ENCODE assay signal across 1 cellular context in the genomic region with DNA sequence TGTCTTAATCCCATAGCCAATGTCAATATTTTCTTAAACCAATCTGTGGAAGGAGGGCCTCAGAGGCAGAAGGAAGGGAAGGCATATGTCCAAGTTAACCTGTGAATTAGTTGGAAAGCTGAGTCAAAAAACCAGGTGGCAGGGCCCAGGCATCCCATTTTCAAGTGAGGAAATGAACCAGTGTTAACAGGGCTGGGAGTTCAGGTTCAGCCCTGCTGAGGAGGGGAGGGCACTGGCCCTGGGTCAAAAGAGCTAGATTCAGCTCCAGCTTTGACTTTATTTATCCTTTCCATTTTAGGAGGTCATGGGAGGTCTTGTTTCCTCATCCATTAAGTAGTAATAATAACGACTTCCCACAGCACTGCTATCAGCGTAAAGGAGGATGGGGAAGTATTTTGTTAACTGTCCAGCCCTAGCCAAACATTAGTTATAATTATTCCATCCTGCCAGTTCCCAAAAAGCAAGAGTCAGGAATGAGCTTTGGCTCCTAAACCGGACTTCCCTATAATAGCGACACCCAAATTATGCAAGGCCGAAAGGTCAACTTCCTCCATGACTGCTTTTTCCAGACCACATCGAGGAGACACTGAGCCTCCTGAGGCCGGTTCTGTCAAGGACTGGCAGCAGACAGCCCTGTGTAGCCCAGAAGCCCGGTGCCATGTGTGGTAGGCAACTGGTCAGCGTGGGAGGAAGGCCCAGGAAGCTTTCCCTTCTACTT.
TF ChIP-seq lines count a peak whose summit lies in the region.

No MANE protein-coding gene starts in this region.

TF ChIP-seq in SK-N-SH, 30 proteins besides CTCF, POLR2A, EP300 and RAD21:
- no peak for TF ChIP-seq FOXM1 (IDR thresholded peaks at IDR 0.05; ENCODE audit: low read depth)
- TF ChIP-seq, protein P1, sequence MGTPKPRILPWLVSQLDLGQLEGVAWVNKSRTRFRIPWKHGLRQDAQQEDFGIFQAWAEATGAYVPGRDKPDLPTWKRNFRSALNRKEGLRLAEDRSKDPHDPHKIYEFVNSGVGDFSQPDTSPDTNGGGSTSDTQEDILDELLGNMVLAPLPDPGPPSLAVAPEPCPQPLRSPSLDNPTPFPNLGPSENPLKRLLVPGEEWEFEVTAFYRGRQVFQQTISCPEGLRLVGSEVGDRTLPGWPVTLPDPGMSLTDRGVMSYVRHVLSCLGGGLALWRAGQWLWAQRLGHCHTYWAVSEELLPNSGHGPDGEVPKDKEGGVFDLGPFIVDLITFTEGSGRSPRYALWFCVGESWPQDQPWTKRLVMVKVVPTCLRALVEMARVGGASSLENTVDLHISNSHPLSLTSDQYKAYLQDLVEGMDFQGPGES (IDR thresholded peaks at IDR 0.05; ENCODE audit: low read depth, low read length): no peak
- no peak for TF ChIP-seq SMC3 (IDR thresholded peaks at IDR 0.05; ENCODE audit: low read depth, low read length)
- no peak for TF ChIP-seq GATA2 (CRISPR knock-in tag; IDR thresholded peaks at IDR 0.05)
- no peak for TF ChIP-seq MEF2A (IDR thresholded peaks at IDR 0.05; ENCODE audit: borderline replicate concordance, low read depth)
- TF ChIP-seq RCOR1 (IDR thresholded peaks at IDR 0.05; ENCODE audit: low read length): no peak
- TF ChIP-seq, protein P2, sequence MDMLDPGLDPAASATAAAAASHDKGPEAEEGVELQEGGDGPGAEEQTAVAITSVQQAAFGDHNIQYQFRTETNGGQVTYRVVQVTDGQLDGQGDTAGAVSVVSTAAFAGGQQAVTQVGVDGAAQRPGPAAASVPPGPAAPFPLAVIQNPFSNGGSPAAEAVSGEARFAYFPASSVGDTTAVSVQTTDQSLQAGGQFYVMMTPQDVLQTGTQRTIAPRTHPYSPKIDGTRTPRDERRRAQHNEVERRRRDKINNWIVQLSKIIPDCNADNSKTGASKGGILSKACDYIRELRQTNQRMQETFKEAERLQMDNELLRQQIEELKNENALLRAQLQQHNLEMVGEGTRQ (IDR thresholded peaks at IDR 0.05; ENCODE audit: borderline replicate concordance, low read depth, low read length): no peak
- TF ChIP-seq GABPA (IDR thresholded peaks at IDR 0.05; ENCODE audit: low read depth): no peak
- no peak for TF ChIP-seq POLR2AphosphoS5 (IDR thresholded peaks at IDR 0.05; ENCODE audit: low read depth, low read length)
- no peak for TF ChIP-seq SIN3A (IDR thresholded peaks at IDR 0.05; ENCODE audit: borderline replicate concordance, low read depth, low read length)
- TF ChIP-seq CHD2 (IDR thresholded peaks at IDR 0.05; ENCODE audit: low read length, partially characterized antibody): no peak
- TF ChIP-seq, protein P3, sequence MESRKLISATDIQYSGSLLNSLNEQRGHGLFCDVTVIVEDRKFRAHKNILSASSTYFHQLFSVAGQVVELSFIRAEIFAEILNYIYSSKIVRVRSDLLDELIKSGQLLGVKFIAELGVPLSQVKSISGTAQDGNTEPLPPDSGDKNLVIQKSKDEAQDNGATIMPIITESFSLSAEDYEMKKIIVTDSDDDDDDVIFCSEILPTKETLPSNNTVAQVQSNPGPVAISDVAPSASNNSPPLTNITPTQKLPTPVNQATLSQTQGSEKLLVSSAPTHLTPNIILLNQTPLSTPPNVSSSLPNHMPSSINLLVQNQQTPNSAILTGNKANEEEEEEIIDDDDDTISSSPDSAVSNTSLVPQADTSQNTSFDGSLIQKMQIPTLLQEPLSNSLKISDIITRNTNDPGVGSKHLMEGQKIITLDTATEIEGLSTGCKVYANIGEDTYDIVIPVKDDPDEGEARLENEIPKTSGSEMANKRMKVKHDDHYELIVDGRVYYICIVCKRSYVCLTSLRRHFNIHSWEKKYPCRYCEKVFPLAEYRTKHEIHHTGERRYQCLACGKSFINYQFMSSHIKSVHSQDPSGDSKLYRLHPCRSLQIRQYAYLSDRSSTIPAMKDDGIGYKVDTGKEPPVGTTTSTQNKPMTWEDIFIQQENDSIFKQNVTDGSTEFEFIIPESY (IDR thresholded peaks at IDR 0.05; ENCODE audit: borderline replicate concordance, low read depth): no peak
- TF ChIP-seq MXI1 (IDR thresholded peaks at IDR 0.05; ENCODE audit: low read depth, low read length): no peak
- TF ChIP-seq, protein P4, sequence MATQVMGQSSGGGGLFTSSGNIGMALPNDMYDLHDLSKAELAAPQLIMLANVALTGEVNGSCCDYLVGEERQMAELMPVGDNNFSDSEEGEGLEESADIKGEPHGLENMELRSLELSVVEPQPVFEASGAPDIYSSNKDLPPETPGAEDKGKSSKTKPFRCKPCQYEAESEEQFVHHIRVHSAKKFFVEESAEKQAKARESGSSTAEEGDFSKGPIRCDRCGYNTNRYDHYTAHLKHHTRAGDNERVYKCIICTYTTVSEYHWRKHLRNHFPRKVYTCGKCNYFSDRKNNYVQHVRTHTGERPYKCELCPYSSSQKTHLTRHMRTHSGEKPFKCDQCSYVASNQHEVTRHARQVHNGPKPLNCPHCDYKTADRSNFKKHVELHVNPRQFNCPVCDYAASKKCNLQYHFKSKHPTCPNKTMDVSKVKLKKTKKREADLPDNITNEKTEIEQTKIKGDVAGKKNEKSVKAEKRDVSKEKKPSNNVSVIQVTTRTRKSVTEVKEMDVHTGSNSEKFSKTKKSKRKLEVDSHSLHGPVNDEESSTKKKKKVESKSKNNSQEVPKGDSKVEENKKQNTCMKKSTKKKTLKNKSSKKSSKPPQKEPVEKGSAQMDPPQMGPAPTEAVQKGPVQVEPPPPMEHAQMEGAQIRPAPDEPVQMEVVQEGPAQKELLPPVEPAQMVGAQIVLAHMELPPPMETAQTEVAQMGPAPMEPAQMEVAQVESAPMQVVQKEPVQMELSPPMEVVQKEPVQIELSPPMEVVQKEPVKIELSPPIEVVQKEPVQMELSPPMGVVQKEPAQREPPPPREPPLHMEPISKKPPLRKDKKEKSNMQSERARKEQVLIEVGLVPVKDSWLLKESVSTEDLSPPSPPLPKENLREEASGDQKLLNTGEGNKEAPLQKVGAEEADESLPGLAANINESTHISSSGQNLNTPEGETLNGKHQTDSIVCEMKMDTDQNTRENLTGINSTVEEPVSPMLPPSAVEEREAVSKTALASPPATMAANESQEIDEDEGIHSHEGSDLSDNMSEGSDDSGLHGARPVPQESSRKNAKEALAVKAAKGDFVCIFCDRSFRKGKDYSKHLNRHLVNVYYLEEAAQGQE (IDR thresholded peaks at IDR 0.05; ENCODE audit: low read depth, low read length): no peak
- TF ChIP-seq TCF12 (IDR thresholded peaks at IDR 0.05): no peak
- TF ChIP-seq YY1 (IDR thresholded peaks at IDR 0.05; ENCODE audit: low read depth): no peak
- no peak for TF ChIP-seq ELF1 (IDR thresholded peaks at IDR 0.05)
